In the genomic region with DNA sequence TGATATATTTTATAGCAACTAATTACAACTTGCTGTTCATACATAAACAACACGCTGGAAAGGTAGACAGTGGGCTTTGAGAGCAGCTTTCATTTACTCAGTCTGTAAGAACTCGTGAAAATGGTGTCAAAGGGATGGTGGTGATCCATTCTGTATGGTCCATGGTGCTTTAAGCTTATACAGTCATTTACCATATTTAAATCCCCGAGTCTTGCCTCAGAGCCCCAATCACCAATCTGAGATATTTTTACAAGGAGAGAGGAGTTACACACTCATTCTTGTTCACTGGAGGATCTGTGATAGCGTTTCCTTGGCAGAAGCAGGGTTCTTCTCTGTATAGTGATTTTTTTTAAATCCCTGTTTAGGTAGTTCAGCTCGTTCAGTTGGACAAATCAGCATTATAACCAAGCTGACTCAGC, we compare ENCODE assay signal across 9 cellular contexts.
A peak's percentile ranks its signal among the peaks of the same experiment; 100 is the strongest.
DNase-seq lines count a peak whose midpoint lies in the region; ATAC-seq and TF ChIP-seq lines count a peak whose summit lies in the region.
"Had no signal": no experiment of that assay in that cellular context is flagged by ENCODE, and none has a peak within 500 bp of the region (broad histone marks: within the 10 kb centered on the region; RNA-seq: fewer than 3 reads in every experiment).

No MANE protein-coding gene starts in this region.

- DNase-seq in Panc1 (ENCODE audit: low read depth, low spot score) (no peak), esophagus muscularis mucosa (ENCODE audit: extremely low spot score) (no peak), omental fat pad (ENCODE audit: low spot score) (no peak), trophoblast cell (no peak), NCI-H1417 treated with DMSO at 0.1 percent for 48 hours (lab: John Stamatoyannopoulos, UW) (no peak), NCI-H1694 treated with DMSO at 0.1 percent for 48 hours (lab: John Stamatoyannopoulos, UW) (no peak)
- no peak for DNase-seq in stimulated activated CD4-positive, alpha-beta T cell treated with anti-CD3 and anti-CD28 coated beads, Interleukin-4, amount 100 ng/mL, for 1 hour
- DNase-seq: activated CD4-positive, alpha-beta memory T cell treated with anti-CD3 and anti-CD28 coated beads, Interleukin-2, amount 10 ng/mL, durations not matched to agents 7 days and 5 days had no signal

- H2AK5ac ChIP-seq in trophoblast cell (ENCODE audit: low read length), result no peak overlapping the region

- H3K79me2 ChIP-seq in ACC112 (ENCODE audit: control insufficient read depth, insufficient read depth, low read length, unreplicated experiment) (peaks cover 5% of the 10 kb centered on the region), trophoblast cell (ENCODE audit: control insufficient read depth, insufficient read depth, low read length, poor library complexity) (no peaks in the 10 kb centered on the region)

- ATAC-seq in Panc1, result no peak
- ATAC-seq in omental fat pad (ENCODE audit: low FRiP score), result peak; percentile 52

- TF ChIP-seq CTCF in Panc1 (IDR thresholded peaks at IDR 0.05) (no peak), esophagus muscularis mucosa (IDR thresholded peaks at IDR 0.05) (no peak), omental fat pad (IDR thresholded peaks at IDR 0.05) (no peak)

- TF ChIP-seq POLR2A in esophagus muscularis mucosa (IDR thresholded peaks at IDR 0.05; ENCODE audit: low read depth), result no peak

- POLR2A ChIA-PET in Panc1 (lab: Charles Lee), result no interaction called here

- H2BK5ac ChIP-seq in trophoblast cell (ENCODE audit: low read depth, low read length, poor library complexity), result no peak overlapping the region

- CTCF ChIA-PET in Panc1 (lab: Charles Lee), result no interaction called here

- no peak overlapping the region for H4K91ac ChIP-seq in trophoblast cell (ENCODE audit: low read depth, low read length)

- no peak overlapping the region for H3K14ac ChIP-seq in trophoblast cell (ENCODE audit: low read length)

- in situ Hi-C loops in Panc1 (cut with HindIII; ENCODE audit: low pct_unique_long_range_greater_than_20kb, low sequenced_read_pairs), result no loop called here

- H3K4me1 ChIP-seq in ACC112 (ENCODE audit: control insufficient read depth, insufficient read depth, low read length, unreplicated experiment) (peaks cover 15% of the 10 kb centered on the region), Panc1 (ENCODE audit: control insufficient read depth, insufficient read depth, low read length) (peaks cover 3% of the 10 kb centered on the region; the same call in 1 of the 2 replicates), esophagus muscularis mucosa (peaks cover 10 to 12% (median 11%) of the 10 kb centered on the region in 4 donors), trophoblast cell (ENCODE audit: control insufficient read depth in 1 of 2, insufficient read depth in 2 of 2, low read length in 2 of 2) (no peaks in the 10 kb centered on the region)

- H2BK120ac ChIP-seq in trophoblast cell (ENCODE audit: insufficient read depth, low read length, poor library complexity), result no peak overlapping the region

- no peak overlapping the region for H2BK12ac ChIP-seq in trophoblast cell (ENCODE audit: low read length)

- intact Hi-C loops in Panc1 (cut with micrococcal nuclease; ENCODE audit: unreplicated experiment) (no loop called here), esophagus muscularis mucosa (cut with DNase I) (no loop called here)

- H2AFZ ChIP-seq in ACC112 (ENCODE audit: low read length, unreplicated experiment) (peak overlapping the region; percentile 53), trophoblast cell (ENCODE audit: insufficient read depth, low read length, poor library complexity) (no peak overlapping the region)

- H3K79me1 ChIP-seq in trophoblast cell (ENCODE audit: low read length), result no peaks in the 10 kb centered on the region

- H3K18ac ChIP-seq in trophoblast cell (ENCODE audit: low read length), result no peak overlapping the region

- 43% methylated on average over 5 of the region's 5 CpGs for WGBS in esophagus muscularis mucosa
- no CpG with 5 or more reads among the region's 5 CpGs for WGBS in trophoblast cell (ENCODE audit: extremely low coverage, insufficient coverage, insufficient read length)

- H3K9ac ChIP-seq in trophoblast cell (ENCODE audit: low read length), result no peak overlapping the region

- H4K8ac ChIP-seq in trophoblast cell (ENCODE audit: low read depth, low read length), result no peak overlapping the region

- H3K4me3 ChIP-seq in ACC112 (ENCODE audit: low read depth, low read length) (peak overlapping the region; percentile 78), Panc1 (ENCODE audit: low read depth in 2 of 2, low read length in 2 of 2) (no peak overlapping the region), esophagus muscularis mucosa (peak overlapping the region; percentile 14 to 46 (median 27)), trophoblast cell (ENCODE audit: low read depth, low read length) (no peak overlapping the region)

- H3K4me2 ChIP-seq in trophoblast cell (ENCODE audit: low read length), result no peak overlapping the region

- no peak overlapping the region for H4K12ac ChIP-seq in trophoblast cell (ENCODE audit: low read depth, low read length)

- no peak overlapping the region for H3K23ac ChIP-seq in trophoblast cell (ENCODE audit: low read length)

- no TSS peak for BruUV-seq in Panc1 (replicated peaks; lab: Mats Ljungman, UMichigan)

- peak overlapping the region; percentile 57 for H3K27ac ChIP-seq in ACC112 (ENCODE audit: low read depth, low read length)
- H3K27ac ChIP-seq in Panc1 (ENCODE audit: low read length), result peak overlapping the region; percentile 57
- peak overlapping the region; percentile 33 to 62 (median 52) for H3K27ac ChIP-seq in esophagus muscularis mucosa (replicated peaks in 1 of 4)
- H3K27ac ChIP-seq in trophoblast cell (ENCODE audit: low read depth, low read length), result no peak overlapping the region

- H3K27me3 ChIP-seq in ACC112 (ENCODE audit: insufficient read depth, low read length), result no peaks in the 10 kb centered on the region
- H3K27me3 ChIP-seq in Panc1 (ENCODE audit: control insufficient read depth, insufficient read depth, low read length), result no peaks in the 10 kb centered on the region
- no peaks in the 10 kb centered on the region for H3K27me3 ChIP-seq in esophagus muscularis mucosa
- no peaks in the 10 kb centered on the region for H3K27me3 ChIP-seq in trophoblast cell (ENCODE audit: insufficient read depth, low read length)

- no peaks in the 10 kb centered on the region for H3K9me3 ChIP-seq in Panc1 (ENCODE audit: control insufficient read depth, insufficient read depth, low read depth, low read length)
- H3K9me3 ChIP-seq in esophagus muscularis mucosa, result no peaks in the 10 kb centered on the region
- no peaks in the 10 kb centered on the region for H3K9me3 ChIP-seq in trophoblast cell (ENCODE audit: insufficient read depth, low read depth, low read length)

- H3K36me3 ChIP-seq in ACC112 (ENCODE audit: insufficient read depth, low read length), result no peaks in the 10 kb centered on the region
- no peaks in the 10 kb centered on the region for H3K36me3 ChIP-seq in Panc1 (ENCODE audit: control insufficient read depth, insufficient read depth, low read length)
- no peaks in the 10 kb centered on the region for H3K36me3 ChIP-seq in esophagus muscularis mucosa
- no peaks in the 10 kb centered on the region for H3K36me3 ChIP-seq in trophoblast cell (ENCODE audit: control insufficient read depth in 1 of 2, insufficient read depth in 2 of 2, low read length in 2 of 2)

- H3K4ac ChIP-seq in trophoblast cell (ENCODE audit: low read depth, low read length), result no peak overlapping the region

- no peak for TF ChIP-seq EP300 in esophagus muscularis mucosa (IDR thresholded peaks at IDR 0.05)

Comparison
In these comparisons a context has a peak if more than half of its experiments do, and no peak if none do; other contexts are left out.
1. H3K4me3 ChIP-seq: peak in ACC112 (single experiment) and esophagus muscularis mucosa (4 of 4); none in Panc1 (0 of 2) and trophoblast cell (single experiment).